Comparison of ENCODE assay signal across 19 cellular contexts in genomic region chr12:66467932-66468331, GRCh38.
DNase-seq lines count a peak whose midpoint lies in the region; ATAC-seq, FAIRE-seq and TF ChIP-seq lines count a peak whose summit lies in the region.
"Had no signal": no experiment of that assay in that cellular context is flagged by ENCODE, and none has a peak within 500 bp of the region (broad histone marks: within the 10 kb centered on the region; RNA-seq: fewer than 3 reads in every experiment).

No MANE protein-coding gene starts in this region.

- no peaks in the 10 kb centered on the region for H4K20me1 ChIP-seq in mammary epithelial cell (ENCODE audit: insufficient read depth, low read length)
- no peaks in the 10 kb centered on the region for H4K20me1 ChIP-seq in K562 (replicated peaks; ENCODE audit: control insufficient read depth, insufficient read depth, low read length)

- H3K27ac Mint-ChIP-seq in MCF 10A (ENCODE audit: low read depth, unreplicated experiment): no peak overlapping the region
- no peak overlapping the region for H3K27ac Mint-ChIP-seq in stimulated activated naive B cell treated with anti-CD40 and anti-IgM and Interleukin-4, amounts not matched to agents 10 μg/mL and 1 μg/mL and 100 μg/mL, for 72 hours
- no peak overlapping the region for H3K27ac Mint-ChIP-seq in activated CD4-positive, alpha-beta memory T cell treated with anti-CD3 and anti-CD28 coated beads for 36 hours
- H3K27ac Mint-ChIP-seq: activated CD4-positive, alpha-beta memory T cell treated with anti-CD3 and anti-CD28 coated beads, Interleukin-2, amount 10 ng/mL, durations not matched to agents 7 days and 5 days; activated T-helper 1 cell treated with anti-CD3 and anti-CD28 coated beads, Interleukin-12 subunit alpha, Interleukin-12 subunit beta, Interleukin-2, Interleukin-4 antibody, amounts not matched to agents 30 ng/mL and 10 ng/mL and 1 ng/mL, durations not matched to agents 14 hours and 24 hours and 36 hours; H9 had no signal

- DNase-seq in mammary epithelial cell (peak; percentile 6), MCF 10A (ENCODE audit: unreplicated experiment) (no peak), KBM-7 (peak; percentile 2), K562 (ENCODE audit: extremely low read depth in 1 of 4, low spot score in 3 of 4) (peak; percentile 10 to 26 (median 17)), COLO829 (ENCODE audit: low spot score) (no peak), NCI-H774 (lab: John Stamatoyannopoulos, UW) (no peak)
- no peak for DNase-seq in stimulated activated naive B cell treated with anti-CD40 and anti-IgM and Interleukin-4, amounts not matched to agents 10 μg/mL and 1 μg/mL and 100 μg/mL, for 72 hours
- DNase-seq in activated CD4-positive, alpha-beta memory T cell treated with anti-CD3 and anti-CD28 coated beads for 36 hours: no peak
- DNase-seq: activated CD4-positive, alpha-beta memory T cell treated with anti-CD3 and anti-CD28 coated beads, Interleukin-2, amount 10 ng/mL, durations not matched to agents 7 days and 5 days; amygdala; Calu3; H9; heart left ventricle; NCI-H2107; SHP77 treated with DMSO at 0.1 percent for 48 hours; stimulated activated naive CD4-positive, alpha-beta T cell treated with Interleukin-2 at 50 U/mL for 16 hours; upper lobe of right lung had no signal

- dilution Hi-C loops in mammary epithelial cell (cut with HindIII; ENCODE audit: low sequenced_read_pairs): no loop called here

- intact Hi-C loops in mammary epithelial cell (cut with micrococcal nuclease) (no loop called here), MCF 10A (cut with micrococcal nuclease) (no loop called here), K562 (cut with micrococcal nuclease) (no loop called here)
- intact Hi-C loops in activated CD4-positive, alpha-beta memory T cell treated with anti-CD3 and anti-CD28 coated beads for 36 hours (cut with micrococcal nuclease): no loop called here

- H3K27me3 Mint-ChIP-seq in MCF 10A (ENCODE audit: insufficient read depth, unreplicated experiment): peaks cover 18% of the 10 kb centered on the region
- peaks cover 15 to 25% of the 10 kb centered on the region in 2 donors for H3K27me3 Mint-ChIP-seq in stimulated activated naive B cell treated with anti-CD40 and anti-IgM and Interleukin-4, amounts not matched to agents 10 μg/mL and 1 μg/mL and 100 μg/mL, for 72 hours
- H3K27me3 Mint-ChIP-seq in activated CD4-positive, alpha-beta memory T cell treated with anti-CD3 and anti-CD28 coated beads for 36 hours: peaks cover 1% of the 10 kb centered on the region
- H3K27me3 Mint-ChIP-seq: activated CD4-positive, alpha-beta memory T cell treated with anti-CD3 and anti-CD28 coated beads, Interleukin-2, amount 10 ng/mL, durations not matched to agents 7 days and 5 days had no signal

- H3K4me2 ChIP-seq in mammary epithelial cell (ENCODE audit: insufficient read depth, low read depth, low read length) (no peak overlapping the region), K562 (ENCODE audit: insufficient read depth, low read length) (no peak overlapping the region)

- BruUV-seq in mammary epithelial cell (replicated peaks; lab: Mats Ljungman, UMichigan) (no TSS peak), MCF 10A (replicated peaks; lab: Mats Ljungman, UMichigan) (no TSS peak), K562 (replicated peaks; lab: Mats Ljungman, UMichigan) (no TSS peak)

- no peaks in the 10 kb centered on the region for H3K36me3 ChIP-seq in mammary epithelial cell (ENCODE audit: insufficient read depth, low read length)
- H3K36me3 ChIP-seq in K562 (ENCODE audit: control insufficient read depth, insufficient read depth, low read length): no peaks in the 10 kb centered on the region
- H3K36me3 ChIP-seq: heart left ventricle, upper lobe of right lung had no signal

- no peak overlapping the region for H3K4me3 ChIP-seq in mammary epithelial cell (replicated peaks in 1 of 3; ENCODE audit: insufficient read depth in 1 of 3, low read depth in 2 of 3, low read length in 3 of 3)
- no peak overlapping the region for H3K4me3 ChIP-seq in K562
- H3K4me3 ChIP-seq: heart left ventricle, upper lobe of right lung had no signal

- no peak overlapping the region for H3K4me3 Mint-ChIP-seq in MCF 10A (ENCODE audit: unreplicated experiment)
- H3K4me3 Mint-ChIP-seq in stimulated activated naive B cell treated with anti-CD40 and anti-IgM and Interleukin-4, amounts not matched to agents 10 μg/mL and 1 μg/mL and 100 μg/mL, for 72 hours: no peak overlapping the region
- no peak overlapping the region for H3K4me3 Mint-ChIP-seq in activated CD4-positive, alpha-beta memory T cell treated with anti-CD3 and anti-CD28 coated beads for 36 hours
- H3K4me3 Mint-ChIP-seq: activated CD4-positive, alpha-beta memory T cell treated with anti-CD3 and anti-CD28 coated beads, Interleukin-2, amount 10 ng/mL, durations not matched to agents 7 days and 5 days; activated T-helper 1 cell treated with anti-CD3 and anti-CD28 coated beads, Interleukin-12 subunit alpha, Interleukin-12 subunit beta, Interleukin-2, Interleukin-4 antibody, amounts not matched to agents 30 ng/mL and 10 ng/mL and 1 ng/mL, durations not matched to agents 14 hours and 24 hours and 36 hours; H9 had no signal

- H3K27me3 ChIP-seq in mammary epithelial cell (ENCODE audit: insufficient read depth, low read length) (no peaks in the 10 kb centered on the region), K562 (ENCODE audit: control insufficient read depth in 2 of 2, insufficient read depth in 2 of 2, low read length in 2 of 2) (no peaks in the 10 kb centered on the region)
- H3K27me3 ChIP-seq: upper lobe of right lung had no signal

- CTCF ChIA-PET in mammary epithelial cell (lab: Charles Lee; ENCODE audit: low non-redundant PET): no interaction called here
- CTCF ChIA-PET in MCF 10A (lab: Yijun Ruan, JAX): interaction anchor here (0.5 kb wide), 1 partner anchor 83 kb away, joined by 6 read pairs; no protein-coding TSS in a partner anchor
- CTCF ChIA-PET in K562 (lab: Yijun Ruan, JAX; ENCODE audit: low intra/inter-chr PET ratio): no interaction called here
- CTCF ChIA-PET in activated CD4-positive, alpha-beta memory T cell treated with anti-CD3 and anti-CD28 coated beads for 36 hours (lab: Charles Lee): no interaction called here

- no peak for TF ChIP-seq POLR2A in K562 (conservative IDR thresholded peaks at IDR 0.05)

- FAIRE-seq in K562 (lab: Jason Lieb, UNC): no peak

- POLR2A ChIA-PET in MCF 10A (lab: Yijun Ruan, JAX) (no interaction called here), K562 (lab: Yijun Ruan, JAX) (no interaction called here)
- POLR2A ChIA-PET in activated CD4-positive, alpha-beta memory T cell treated with anti-CD3 and anti-CD28 coated beads for 36 hours (lab: Charles Lee): no interaction called here

- H3K79me2 ChIP-seq in mammary epithelial cell (ENCODE audit: insufficient read depth, low read length): no peaks in the 10 kb centered on the region
- H3K79me2 ChIP-seq in K562 (ENCODE audit: control insufficient read depth, insufficient read depth, low read length): no peaks in the 10 kb centered on the region

- in situ Hi-C loops in mammary epithelial cell (cut with MboI; ENCODE audit: low sequenced_read_pairs in 2 of 2) (no loop called here), KBM-7 (cut with MboI; ENCODE audit: low pct_unique_long_range_greater_than_20kb, low sequenced_read_pairs) (no loop called here), K562 (cut with MboI) (no loop called here)

- no peaks in the 10 kb centered on the region for H3K9me3 Mint-ChIP-seq in MCF 10A (ENCODE audit: unreplicated experiment)
- H3K9me3 Mint-ChIP-seq in stimulated activated naive B cell treated with anti-CD40 and anti-IgM and Interleukin-4, amounts not matched to agents 10 μg/mL and 1 μg/mL and 100 μg/mL, for 72 hours: peaks cover 0 to 5% of the 10 kb centered on the region in 2 donors
- H3K9me3 Mint-ChIP-seq in activated CD4-positive, alpha-beta memory T cell treated with anti-CD3 and anti-CD28 coated beads for 36 hours: no peaks in the 10 kb centered on the region
- H3K9me3 Mint-ChIP-seq: activated CD4-positive, alpha-beta memory T cell treated with anti-CD3 and anti-CD28 coated beads, Interleukin-2, amount 10 ng/mL, durations not matched to agents 7 days and 5 days; activated T-helper 1 cell treated with anti-CD3 and anti-CD28 coated beads, Interleukin-12 subunit alpha, Interleukin-12 subunit beta, Interleukin-2, Interleukin-4 antibody, amounts not matched to agents 30 ng/mL and 10 ng/mL and 1 ng/mL, durations not matched to agents 14 hours and 24 hours and 36 hours had no signal

- ATAC-seq in K562: peak; percentile 83
- peak; percentile 61 to 73 for ATAC-seq in stimulated activated naive B cell treated with anti-CD40 and anti-IgM and Interleukin-4, amounts not matched to agents 10 μg/mL and 1 μg/mL and 100 μg/mL, for 72 hours (replicated peaks)
- ATAC-seq: heart left ventricle, upper lobe of right lung had no signal

- H3K9me3 ChIP-seq in mammary epithelial cell (replicated peaks; ENCODE audit: insufficient read depth, low read length) (no peaks in the 10 kb centered on the region), K562 (replicated peaks; ENCODE audit: control insufficient read depth, insufficient read depth, low read depth, low read length) (no peaks in the 10 kb centered on the region)
- H3K9me3 ChIP-seq: heart left ventricle, upper lobe of right lung had no signal

- H2AFZ ChIP-seq in mammary epithelial cell (ENCODE audit: low read depth, low read length) (no peak overlapping the region), K562 (ENCODE audit: low read depth, low read length) (peak overlapping the region; percentile 44; the same call in 1 of the 2 replicates)

- H3K4me1 Mint-ChIP-seq in MCF 10A (ENCODE audit: insufficient read depth, unreplicated experiment): no peaks in the 10 kb centered on the region
- H3K4me1 Mint-ChIP-seq in stimulated activated naive B cell treated with anti-CD40 and anti-IgM and Interleukin-4, amounts not matched to agents 10 μg/mL and 1 μg/mL and 100 μg/mL, for 72 hours: no peaks in the 10 kb centered on the region
- no peaks in the 10 kb centered on the region for H3K4me1 Mint-ChIP-seq in activated CD4-positive, alpha-beta memory T cell treated with anti-CD3 and anti-CD28 coated beads for 36 hours (ENCODE audit: low read depth)
- H3K4me1 Mint-ChIP-seq: activated CD4-positive, alpha-beta memory T cell treated with anti-CD3 and anti-CD28 coated beads, Interleukin-2, amount 10 ng/mL, durations not matched to agents 7 days and 5 days had no signal

- no peak overlapping the region for H3K9ac ChIP-seq in mammary epithelial cell (ENCODE audit: insufficient read depth, low read length)
- H3K9ac ChIP-seq in K562 (ENCODE audit: insufficient read depth in 1 of 2, low read depth in 2 of 2, low read length in 2 of 2): no peak overlapping the region

- no peak overlapping the region for H3K27ac ChIP-seq in mammary epithelial cell (ENCODE audit: insufficient read depth, low read depth, low read length)
- H3K27ac ChIP-seq in K562 (ENCODE audit: extremely low read depth, low read depth, low read length): no peak overlapping the region
- H3K27ac ChIP-seq: epithelial cell of prostate, heart left ventricle, upper lobe of right lung had no signal

- H3K4me1 ChIP-seq in mammary epithelial cell (ENCODE audit: insufficient read depth, low read length): no peaks in the 10 kb centered on the region
- H3K4me1 ChIP-seq in K562 (replicated peaks in 1 of 2; ENCODE audit: control insufficient read depth in 2 of 2, insufficient read depth in 2 of 2, low read length in 2 of 2): no peaks in the 10 kb centered on the region
- H3K4me1 ChIP-seq: heart left ventricle, upper lobe of right lung had no signal

- no peaks in the 10 kb centered on the region for H3K9me1 ChIP-seq in K562 (ENCODE audit: control insufficient read depth, insufficient read depth, low read length)

- no peaks in the 10 kb centered on the region for H3K36me3 Mint-ChIP-seq in MCF 10A (ENCODE audit: insufficient read depth, unreplicated experiment)
- H3K36me3 Mint-ChIP-seq in stimulated activated naive B cell treated with anti-CD40 and anti-IgM and Interleukin-4, amounts not matched to agents 10 μg/mL and 1 μg/mL and 100 μg/mL, for 72 hours: no peaks in the 10 kb centered on the region
- no peaks in the 10 kb centered on the region for H3K36me3 Mint-ChIP-seq in activated CD4-positive, alpha-beta memory T cell treated with anti-CD3 and anti-CD28 coated beads for 36 hours

- TF ChIP-seq EP300 in K562 (IDR thresholded peaks at IDR 0.05; ENCODE audit: low read length): no peak

- TF ChIP-seq CTCF in mammary epithelial cell (conservative IDR thresholded peaks at IDR 0.05 in 1 of 2, IDR thresholded peaks at IDR 0.05 in 1 of 2; ENCODE audit: extremely low read depth in 1 of 2, insufficient read depth in 1 of 2, low read depth in 1 of 2, low read length in 2 of 2) (no peak), MCF 10A (IDR thresholded peaks at IDR 0.05; ENCODE audit: unreplicated experiment) (no peak), K562 (IDR thresholded peaks at IDR 0.05 in 2 of 3, conservative IDR thresholded peaks at IDR 0.05 in 1 of 3; ENCODE audit: insufficient read depth in 2 of 3, low read depth in 1 of 3, low read length in 3 of 3) (no peak)

- TF ChIP-seq RAD21 in K562 (CRISPR knock-in tag; conservative IDR thresholded peaks at IDR 0.05 in 1 of 2, IDR thresholded peaks at IDR 0.05 in 1 of 2): no peak

Comparison
In these comparisons a context has a peak if more than half of its experiments do, and no peak if none do; other contexts are left out.
1. DNase-seq: peak in mammary epithelial cell (single experiment), KBM-7 (single experiment) and K562 (4 of 4); none in MCF 10A (single experiment), stimulated activated naive B cell treated with anti-CD40 and anti-IgM and Interleukin-4, amounts not matched to agents 10 μg/mL and 1 μg/mL and 100 μg/mL, for 72 hours (single experiment), activated CD4-positive, alpha-beta memory T cell treated with anti-CD3 and anti-CD28 coated beads for 36 hours (single experiment), COLO829 (single experiment) and NCI-H774 (single experiment).